In genomic region chr5:72847439-72847838, GRCh38 we compare ENCODE assay signal across 8 cellular contexts. TPM values are rescaled to one million over a fixed set of nuclear protein-coding genes. Genes with fewer than 3 reads are reported as not detected.
DNase-seq lines count a peak whose midpoint lies in the region; ATAC-seq, FAIRE-seq and TF ChIP-seq lines count a peak whose summit lies in the region.

No MANE protein-coding gene starts in this region.

- H3K36me3 ChIP-seq in iPS-18a (ENCODE audit: control insufficient read depth, low read depth, low read length), result peaks cover 9% of the 10 kb centered on the region
- no peaks in the 10 kb centered on the region for H3K36me3 ChIP-seq in suprapubic skin

- peak overlapping the region; percentile 99 for H3K9ac ChIP-seq in iPS-18a (ENCODE audit: low read length)

- H3K9me3 ChIP-seq in iPS-18a (ENCODE audit: control insufficient read depth, low read depth, low read length) (no peaks in the 10 kb centered on the region), suprapubic skin (no peaks in the 10 kb centered on the region)

- CTCF ChIA-PET in activated CD8-positive, alpha-beta memory T cell treated with anti-CD3 and anti-CD28 coated beads, Interleukin-2, amount 10 ng/mL, durations not matched to agents 7 days and 5 days (lab: Charles Lee), result no interaction called here
- CTCF ChIA-PET in activated CD8-positive, alpha-beta T cell treated with anti-CD3 and anti-CD28 coated beads, Interleukin-2, amount 10 ng/mL, durations not matched to agents 7 days and 5 days (lab: Charles Lee), result interaction anchor here (1.0 kb wide), 1 partner anchor 30 kb away, joined by 4 read pairs; no protein-coding TSS in a partner anchor

- peaks cover 31% of the 10 kb centered on the region for H3K4me1 ChIP-seq in iPS-18a (ENCODE audit: control insufficient read depth, low read depth, low read length)
- H3K4me1 ChIP-seq in suprapubic skin, result peaks cover 48% of the 10 kb centered on the region

- H3K27ac Mint-ChIP-seq in activated CD8-positive, alpha-beta memory T cell treated with anti-CD3 and anti-CD28 coated beads, Interleukin-2, amount 10 ng/mL, durations not matched to agents 7 days and 5 days, result peak overlapping the region; percentile 95
- H3K27ac Mint-ChIP-seq in activated CD8-positive, alpha-beta T cell treated with anti-CD3 and anti-CD28 coated beads, Interleukin-2, amount 10 ng/mL, durations not matched to agents 7 days and 5 days, result no peak overlapping the region
- peak overlapping the region in 1 of 2 donors; percentile 93 for H3K27ac Mint-ChIP-seq in activated naive CD4-positive, alpha-beta T cell treated with anti-CD3 and anti-CD28 coated beads, Interleukin-2, amount 50 U/mL, for 72 hours

- H3K27me3 Mint-ChIP-seq in activated CD8-positive, alpha-beta memory T cell treated with anti-CD3 and anti-CD28 coated beads, Interleukin-2, amount 10 ng/mL, durations not matched to agents 7 days and 5 days, result no peaks in the 10 kb centered on the region
- H3K27me3 Mint-ChIP-seq in activated CD8-positive, alpha-beta T cell treated with anti-CD3 and anti-CD28 coated beads, Interleukin-2, amount 10 ng/mL, durations not matched to agents 7 days and 5 days (ENCODE audit: low read depth), result peaks cover 2% of the 10 kb centered on the region

- no peak for TF ChIP-seq POLR2A in suprapubic skin (IDR thresholded peaks at IDR 0.05)

- TF ChIP-seq EP300 in suprapubic skin (IDR thresholded peaks at IDR 0.05), result no peak

- peaks cover 41% of the 10 kb centered on the region for H3K4me1 Mint-ChIP-seq in activated CD8-positive, alpha-beta memory T cell treated with anti-CD3 and anti-CD28 coated beads, Interleukin-2, amount 10 ng/mL, durations not matched to agents 7 days and 5 days
- H3K4me1 Mint-ChIP-seq in activated CD8-positive, alpha-beta T cell treated with anti-CD3 and anti-CD28 coated beads, Interleukin-2, amount 10 ng/mL, durations not matched to agents 7 days and 5 days (ENCODE audit: low read depth), result peaks cover 34% of the 10 kb centered on the region

- H3K9me3 Mint-ChIP-seq in activated CD8-positive, alpha-beta memory T cell treated with anti-CD3 and anti-CD28 coated beads, Interleukin-2, amount 10 ng/mL, durations not matched to agents 7 days and 5 days (ENCODE audit: low read depth), result no peaks in the 10 kb centered on the region
- no peaks in the 10 kb centered on the region for H3K9me3 Mint-ChIP-seq in activated CD8-positive, alpha-beta T cell treated with anti-CD3 and anti-CD28 coated beads, Interleukin-2, amount 10 ng/mL, durations not matched to agents 7 days and 5 days (ENCODE audit: insufficient read depth)
- H3K9me3 Mint-ChIP-seq in activated naive CD4-positive, alpha-beta T cell treated with anti-CD3 and anti-CD28 coated beads, Interleukin-2, amount 50 U/mL, for 72 hours, result no peaks in the 10 kb centered on the region

- H3K27ac ChIP-seq in iPS-18a (ENCODE audit: low read length), result no peak overlapping the region
- no peak overlapping the region for H3K27ac ChIP-seq in suprapubic skin

- H3K36me3 Mint-ChIP-seq in activated CD8-positive, alpha-beta memory T cell treated with anti-CD3 and anti-CD28 coated beads, Interleukin-2, amount 10 ng/mL, durations not matched to agents 7 days and 5 days, result peaks cover 11% of the 10 kb centered on the region
- peaks cover 26% of the 10 kb centered on the region for H3K36me3 Mint-ChIP-seq in activated CD8-positive, alpha-beta T cell treated with anti-CD3 and anti-CD28 coated beads, Interleukin-2, amount 10 ng/mL, durations not matched to agents 7 days and 5 days (ENCODE audit: low read depth)
- H3K36me3 Mint-ChIP-seq in activated naive CD4-positive, alpha-beta T cell treated with anti-CD3 and anti-CD28 coated beads, Interleukin-2, amount 50 U/mL, for 72 hours, result peaks cover 15 to 24% of the 10 kb centered on the region in 2 donors

- ATAC-seq in activated CD8-positive, alpha-beta memory T cell treated with anti-CD3 and anti-CD28 coated beads, Interleukin-2, amount 10 ng/mL, durations not matched to agents 7 days and 5 days, result no peak
- no peak for ATAC-seq in activated CD8-positive, alpha-beta T cell treated with anti-CD3 and anti-CD28 coated beads, Interleukin-2, amount 10 ng/mL, durations not matched to agents 7 days and 5 days
- ATAC-seq in activated naive CD4-positive, alpha-beta T cell treated with anti-CD3 and anti-CD28 coated beads, Interleukin-2, amount 50 U/mL, for 72 hours, result no peak

- TF ChIP-seq CTCF in suprapubic skin (IDR thresholded peaks at IDR 0.05), result no peak
- TF ChIP-seq CTCF in D721Med (IDR thresholded peaks at IDR 0.05; ENCODE audit: insufficient read depth, missing control alignments), result no peak

- H3K27me3 ChIP-seq in iPS-18a (ENCODE audit: control insufficient read depth, insufficient read depth, low read length), result no peaks in the 10 kb centered on the region
- no peaks in the 10 kb centered on the region for H3K27me3 ChIP-seq in suprapubic skin

- WGBS in suprapubic skin, result 12% methylated on average over 3 of the region's 3 CpGs

- H3K4me3 ChIP-seq in iPS-18a (ENCODE audit: low read length) (peak overlapping the region; percentile 95), suprapubic skin (peak overlapping the region; percentile 92)

- POLR2A ChIA-PET in activated CD8-positive, alpha-beta T cell treated with anti-CD3 and anti-CD28 coated beads, Interleukin-2, amount 10 ng/mL, durations not matched to agents 7 days and 5 days (lab: Charles Lee), result interaction anchor here (2.9 kb wide), 1 partner anchor 30 kb away, joined by 20 read pairs; the partner anchor contains the start of gene TNPO1

- H3K4me3 Mint-ChIP-seq in activated CD8-positive, alpha-beta memory T cell treated with anti-CD3 and anti-CD28 coated beads, Interleukin-2, amount 10 ng/mL, durations not matched to agents 7 days and 5 days, result peak overlapping the region; percentile 97
- peak overlapping the region; percentile 98 for H3K4me3 Mint-ChIP-seq in activated CD8-positive, alpha-beta T cell treated with anti-CD3 and anti-CD28 coated beads, Interleukin-2, amount 10 ng/mL, durations not matched to agents 7 days and 5 days

- no peak for FAIRE-seq in D721Med (lab: Jason Lieb, UNC)

- DNase-seq in activated CD8-positive, alpha-beta memory T cell treated with anti-CD3 and anti-CD28 coated beads, Interleukin-2, amount 10 ng/mL, durations not matched to agents 7 days and 5 days, result no peak
- DNase-seq in activated CD8-positive, alpha-beta memory T cell treated with anti-CD3 and anti-CD28 coated beads, Interleukin-2, amount 50 U/mL, for 48 hours, result no peak
- no peak for DNase-seq in activated CD8-positive, alpha-beta T cell treated with anti-CD3 and anti-CD28 coated beads, Interleukin-2, amount 10 ng/mL, durations not matched to agents 7 days and 5 days
- DNase-seq in suprapubic skin (ENCODE audit: low spot score in 2 of 2) (no peak), SKM-1 treated with dmso at 0.1 percent for 144 hours (lab: John Stamatoyannopoulos, UW; ENCODE audit: unreplicated experiment) (no peak), D721Med (ENCODE audit: insufficient read length, low spot score) (no peak)
- DNase-seq in activated naive CD4-positive, alpha-beta T cell treated with anti-CD3 and anti-CD28 coated beads, Interleukin-2, amount 50 U/mL, for 72 hours (ENCODE audit: low spot score in 2 of 2), result no peak

RNA-seq across cellular contexts. Expression of gene TNPO1, which starts 31.0 kb away (rescaled TPM):
- total RNA-seq in activated CD8-positive, alpha-beta memory T cell treated with anti-CD3 and anti-CD28 coated beads, Interleukin-2, amount 10 ng/mL, durations not matched to agents 7 days and 5 days, result 10 to 100 TPM; 87.8 to 89.6 TPM
- total RNA-seq in activated CD8-positive, alpha-beta T cell treated with anti-CD3 and anti-CD28 coated beads, Interleukin-2, amount 10 ng/mL, durations not matched to agents 7 days and 5 days, result 10 to 100 TPM; 75.9 to 90.2 TPM
- 10 to 100 TPM; 40.7 to 81.0 (median 51.2) TPM for total RNA-seq in suprapubic skin
- 10 to 100 TPM; 87.4 to 93.0 TPM for total RNA-seq in activated naive CD4-positive, alpha-beta T cell treated with anti-CD3 and anti-CD28 coated beads, Interleukin-2, amount 50 U/mL, for 72 hours
